In genomic region chr3:163315786-163316185, GRCh38 we compare ENCODE assay signal across 18 cellular contexts.
DNase-seq lines count a peak whose midpoint lies in the region; ATAC-seq lines count a peak whose summit lies in the region.
"Had no signal": no experiment of that assay in that cellular context is flagged by ENCODE, and none has a peak within 500 bp of the region (broad histone marks: within the 10 kb centered on the region; RNA-seq: fewer than 3 reads in every experiment).

No MANE protein-coding gene starts in this region.

- peaks cover 17% of the 10 kb centered on the region for H3K4me1 ChIP-seq in ACC112 (ENCODE audit: control insufficient read depth, insufficient read depth, low read length, unreplicated experiment)

- H3K4me3 ChIP-seq in ACC112 (ENCODE audit: low read depth, low read length) = peak overlapping the region; percentile 33; the same call in 1 of the 2 replicates

- DNase-seq in HS-5 (ENCODE audit: low read depth) (peak; percentile 29), RKO (ENCODE audit: low spot score) (peak; percentile 35), fibroblast of gingiva (ENCODE audit: low read depth) (peak; percentile 26), activated gamma-delta T cell (lab: John Stamatoyannopoulos, UW) (no peak)
- no peak for DNase-seq in stimulated activated CD4-positive, alpha-beta T cell treated with anti-CD3 and anti-CD28 coated beads, Interleukin-4, amount 100 ng/mL, for 24 hours
- DNase-seq in activated T-cell treated with anti-CD3 and anti-CD28 coated beads, Interleukin-2, amount 50 U/mL, for 1 hour = no peak
- DNase-seq: 8988T; CD4-positive, alpha-beta T cell; DMS153; GOT3; Karpas-422; NCI-H1105 treated with DMSO at 0.1 percent for 48 hours; NCI-H1694; NCI-H524; NCI-H82; OCI-M1 had no signal

- H3K27ac ChIP-seq in ACC112 (ENCODE audit: low read depth, low read length) = peak overlapping the region; percentile 74

- peak overlapping the region; percentile 85 for H2AFZ ChIP-seq in ACC112 (ENCODE audit: low read length, unreplicated experiment)

- no peaks in the 10 kb centered on the region for H3K27me3 ChIP-seq in ACC112 (ENCODE audit: insufficient read depth, low read length)

- H3K79me2 ChIP-seq in ACC112 (ENCODE audit: control insufficient read depth, insufficient read depth, low read length, unreplicated experiment) = no peaks in the 10 kb centered on the region

- no peak for ATAC-seq in GM19328 (IDR thresholded peaks at IDR 0.05; ENCODE audit: unreplicated experiment)

- H3K36me3 ChIP-seq in ACC112 (ENCODE audit: insufficient read depth, low read length) = no peaks in the 10 kb centered on the region

Comparison
In these comparisons a context has a peak if more than half of its experiments do, and no peak if none do; other contexts are left out.
1. DNase-seq: peak in HS-5 (single experiment), RKO (single experiment) and fibroblast of gingiva (single experiment); none in stimulated activated CD4-positive, alpha-beta T cell treated with anti-CD3 and anti-CD28 coated beads, Interleukin-4, amount 100 ng/mL, for 24 hours (single experiment), activated T-cell treated with anti-CD3 and anti-CD28 coated beads, Interleukin-2, amount 50 U/mL, for 1 hour (single experiment) and activated gamma-delta T cell (single experiment).